11 cellular contexts compared by ENCODE assay signal in the genomic region with DNA sequence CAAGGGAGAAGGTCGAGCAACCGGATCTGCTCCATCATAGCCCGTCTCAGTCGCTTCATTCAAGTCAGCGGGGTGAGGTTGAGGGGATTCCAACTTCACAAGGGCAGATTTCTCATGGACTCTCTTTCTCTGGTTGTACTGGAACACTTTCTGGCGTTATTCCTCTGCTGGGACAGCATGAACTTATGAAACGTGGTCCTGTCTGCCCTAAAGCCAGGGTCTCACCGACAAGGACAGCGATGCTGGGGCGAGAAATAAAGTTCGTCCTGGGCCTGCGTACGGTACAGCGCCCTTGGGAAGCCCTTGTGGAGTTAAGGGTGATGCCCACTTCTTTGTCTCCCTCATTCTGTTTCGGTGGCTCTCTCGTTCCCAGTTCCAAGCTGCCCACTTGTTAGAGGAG. TPM values are rescaled to one million over a fixed set of nuclear protein-coding genes. Genes with fewer than 3 reads are reported as not detected.
DNase-seq lines count a peak whose midpoint lies in the region; ATAC-seq and TF ChIP-seq lines count a peak whose summit lies in the region.
"Had no signal": no experiment of that assay in that cellular context is flagged by ENCODE, and none has a peak within 500 bp of the region (broad histone marks: within the 10 kb centered on the region; RNA-seq: fewer than 3 reads in every experiment).

No MANE protein-coding gene starts in this region.

- 90% methylated on average over 16 of the region's 16 CpGs for WGBS in suprapubic skin
- 94% methylated on average over 16 of the region's 16 CpGs for WGBS in right cardiac atrium

- H3K9ac ChIP-seq in iPS-15b (ENCODE audit: low read depth, low read length): peak overlapping the region; percentile 51

- TF ChIP-seq CTCF in RWPE1 (conservative IDR thresholded peaks at IDR 0.05; ENCODE audit: low read depth) (no peak), suprapubic skin (IDR thresholded peaks at IDR 0.05) (no peak), BE2C (IDR thresholded peaks at IDR 0.05; ENCODE audit: low read depth, low read length) (no peak)

- DNase-seq in activated naive CD8-positive, alpha-beta T cell treated with anti-CD3 and anti-CD28 coated beads, Interleukin-2, amount 10 ng/mL, durations not matched to agents 7 days and 5 days: no peak
- no peak for DNase-seq in activated naive CD8-positive, alpha-beta T cell treated with anti-CD3 and anti-CD28 coated beads, Interleukin-2, amount 50 U/mL, for 24 hours
- DNase-seq in RWPE1 (ENCODE audit: low spot score) (no peak), suprapubic skin (ENCODE audit: low spot score in 2 of 2) (no peak), BE2C (no peak), nucleus accumbens (lab: John Stamatoyannopoulos, UW) (no peak), right cardiac atrium (no peak)

- H3K36me3 ChIP-seq in iPS-15b (ENCODE audit: control insufficient read depth, insufficient read depth, low read length) (peaks cover 3% of the 10 kb centered on the region), suprapubic skin (no peaks in the 10 kb centered on the region), BE2C (peaks cover 9% of the 10 kb centered on the region)

- CTCF ChIA-PET in RWPE1 (lab: Yijun Ruan, JAX): no interaction called here

- peaks cover 19% of the 10 kb centered on the region for H3K36me3 Mint-ChIP-seq in activated naive CD8-positive, alpha-beta T cell treated with anti-CD3 and anti-CD28 coated beads, Interleukin-2, amount 10 ng/mL, durations not matched to agents 7 days and 5 days
- H3K36me3 Mint-ChIP-seq in activated naive CD8-positive, alpha-beta T cell treated with anti-CD3 and anti-CD28 coated beads, Interleukin-2, amount 50 U/mL, for 24 hours (ENCODE audit: low read depth): peaks cover 15% of the 10 kb centered on the region

- ATAC-seq in activated naive CD8-positive, alpha-beta T cell treated with anti-CD3 and anti-CD28 coated beads, Interleukin-2, amount 10 ng/mL, durations not matched to agents 7 days and 5 days (ENCODE audit: low read depth): no peak
- no peak for ATAC-seq in activated naive CD8-positive, alpha-beta T cell treated with anti-CD3 and anti-CD28 coated beads, Interleukin-2, amount 50 U/mL, for 24 hours
- no peak for ATAC-seq in right cardiac atrium

- H3K27me3 ChIP-seq in iPS-15b (ENCODE audit: control insufficient read depth, insufficient read depth, low read length) (no peaks in the 10 kb centered on the region), suprapubic skin (no peaks in the 10 kb centered on the region), BE2C (no peaks in the 10 kb centered on the region), right cardiac atrium (ENCODE audit: control insufficient read depth, insufficient read depth) (no peaks in the 10 kb centered on the region)

- intact Hi-C loops in right cardiac atrium (cut with DNase I): no loop called here

- H3K4me1 Mint-ChIP-seq in activated naive CD8-positive, alpha-beta T cell treated with anti-CD3 and anti-CD28 coated beads, Interleukin-2, amount 10 ng/mL, durations not matched to agents 7 days and 5 days: peaks cover 11% of the 10 kb centered on the region
- H3K4me1 Mint-ChIP-seq in activated naive CD8-positive, alpha-beta T cell treated with anti-CD3 and anti-CD28 coated beads, Interleukin-2, amount 50 U/mL, for 24 hours: peaks cover 24% of the 10 kb centered on the region

- H3K27ac ChIP-seq in RWPE1 (peak overlapping the region; percentile 88), suprapubic skin (no peak overlapping the region), right cardiac atrium (ENCODE audit: low read length) (no peak overlapping the region)

- POLR2A ChIA-PET in activated naive CD8-positive, alpha-beta T cell treated with anti-CD3 and anti-CD28 coated beads, Interleukin-2, amount 10 ng/mL, durations not matched to agents 7 days and 5 days (lab: Charles Lee): interaction anchor here (0.6 to 3.8 kb wide), 7 partner anchors 65 to 1297 kb away, joined by 3 to 22 read pairs (median 6); a partner anchor contains a TSS
- POLR2A ChIA-PET in RWPE1 (lab: Yijun Ruan, JAX; ENCODE audit: low non-redundant PET): no interaction called here

- H3K4me1 ChIP-seq in iPS-15b (ENCODE audit: control insufficient read depth, insufficient read depth, low read length): peaks cover 6% of the 10 kb centered on the region
- peaks cover 28% of the 10 kb centered on the region for H3K4me1 ChIP-seq in suprapubic skin
- no peaks in the 10 kb centered on the region for H3K4me1 ChIP-seq in BE2C
- H3K4me1 ChIP-seq in right cardiac atrium (ENCODE audit: control insufficient read depth, insufficient read depth, low read length): peaks cover 5% of the 10 kb centered on the region

- H3K9me3 ChIP-seq in iPS-15b (ENCODE audit: control insufficient read depth, insufficient read depth, low read length) (no peaks in the 10 kb centered on the region), suprapubic skin (no peaks in the 10 kb centered on the region), BE2C (no peaks in the 10 kb centered on the region), right cardiac atrium (ENCODE audit: control insufficient read depth, low read length) (no peaks in the 10 kb centered on the region)

- peak overlapping the region; percentile 96 for H3K4me3 ChIP-seq in iPS-15b (ENCODE audit: low read depth, low read length)
- H3K4me3 ChIP-seq in suprapubic skin: peak overlapping the region; percentile 91
- H3K4me3 ChIP-seq in BE2C (ENCODE audit: low read depth, low read length): no peak overlapping the region
- H3K4me3 ChIP-seq in right cardiac atrium (ENCODE audit: low read length): no peak overlapping the region

- H3K9me3 Mint-ChIP-seq in activated naive CD8-positive, alpha-beta T cell treated with anti-CD3 and anti-CD28 coated beads, Interleukin-2, amount 10 ng/mL, durations not matched to agents 7 days and 5 days: no peaks in the 10 kb centered on the region
- no peaks in the 10 kb centered on the region for H3K9me3 Mint-ChIP-seq in activated naive CD8-positive, alpha-beta T cell treated with anti-CD3 and anti-CD28 coated beads, Interleukin-2, amount 50 U/mL, for 24 hours

- H3K4me3 Mint-ChIP-seq in activated naive CD8-positive, alpha-beta T cell treated with anti-CD3 and anti-CD28 coated beads, Interleukin-2, amount 10 ng/mL, durations not matched to agents 7 days and 5 days: peak overlapping the region; percentile 94
- H3K4me3 Mint-ChIP-seq in activated naive CD8-positive, alpha-beta T cell treated with anti-CD3 and anti-CD28 coated beads, Interleukin-2, amount 50 U/mL, for 24 hours: no peak overlapping the region

- TF ChIP-seq EP300 in suprapubic skin (IDR thresholded peaks at IDR 0.05): no peak

- no peaks in the 10 kb centered on the region for H3K27me3 Mint-ChIP-seq in activated naive CD8-positive, alpha-beta T cell treated with anti-CD3 and anti-CD28 coated beads, Interleukin-2, amount 10 ng/mL, durations not matched to agents 7 days and 5 days
- H3K27me3 Mint-ChIP-seq in activated naive CD8-positive, alpha-beta T cell treated with anti-CD3 and anti-CD28 coated beads, Interleukin-2, amount 50 U/mL, for 24 hours: no peaks in the 10 kb centered on the region

- no peak for TF ChIP-seq POLR2A in suprapubic skin (IDR thresholded peaks at IDR 0.05)

- no peak overlapping the region for H3K27ac Mint-ChIP-seq in activated naive CD8-positive, alpha-beta T cell treated with anti-CD3 and anti-CD28 coated beads, Interleukin-2, amount 10 ng/mL, durations not matched to agents 7 days and 5 days
- H3K27ac Mint-ChIP-seq in activated naive CD8-positive, alpha-beta T cell treated with anti-CD3 and anti-CD28 coated beads, Interleukin-2, amount 50 U/mL, for 24 hours: no peak overlapping the region

RNA-seq across cellular contexts. Expression of a gene that starts 1.3 kb away (rescaled TPM):
- 10 to 100 TPM; 10.6 to 12.9 TPM for total RNA-seq in activated naive CD8-positive, alpha-beta T cell treated with anti-CD3 and anti-CD28 coated beads, Interleukin-2, amount 10 ng/mL, durations not matched to agents 7 days and 5 days
- total RNA-seq in suprapubic skin (1 to 10 TPM; 4.3 to 8.5 (median 6.3) TPM), right cardiac atrium (1 to 10 TPM; 2.5 to 4.7 (median 3.3) TPM)
- 11.0 TPM for polyA plus RNA-seq in BE2C (2012; ENCODE audit: insufficient read depth, insufficient read length, low read depth)
- 1.1 TPM for polyA plus RNA-seq in right cardiac atrium

RNA-seq across cellular contexts. Expression of a gene that starts 9.3 kb away (rescaled TPM):
- total RNA-seq in activated naive CD8-positive, alpha-beta T cell treated with anti-CD3 and anti-CD28 coated beads, Interleukin-2, amount 10 ng/mL, durations not matched to agents 7 days and 5 days: not detected
- not detected for total RNA-seq in suprapubic skin
- not detected for polyA plus RNA-seq in BE2C (2012; ENCODE audit: insufficient read depth, insufficient read length, low read depth)
- not detected for total RNA-seq in right cardiac atrium
- polyA plus RNA-seq in right cardiac atrium: not detected
- total RNA-seq: HT1080, lung had no signal
- polyA plus RNA-seq: CD14-positive monocyte, lung had no signal

Comparison
In these comparisons a context has a peak if more than half of its experiments do, and no peak if none do; other contexts are left out.
1. H3K4me3 ChIP-seq: peak in iPS-15b (single experiment) and suprapubic skin (single experiment); none in BE2C (single experiment) and right cardiac atrium (single experiment).